Comparison of ENCODE assay signal across 1 cellular context in the genomic region with DNA sequence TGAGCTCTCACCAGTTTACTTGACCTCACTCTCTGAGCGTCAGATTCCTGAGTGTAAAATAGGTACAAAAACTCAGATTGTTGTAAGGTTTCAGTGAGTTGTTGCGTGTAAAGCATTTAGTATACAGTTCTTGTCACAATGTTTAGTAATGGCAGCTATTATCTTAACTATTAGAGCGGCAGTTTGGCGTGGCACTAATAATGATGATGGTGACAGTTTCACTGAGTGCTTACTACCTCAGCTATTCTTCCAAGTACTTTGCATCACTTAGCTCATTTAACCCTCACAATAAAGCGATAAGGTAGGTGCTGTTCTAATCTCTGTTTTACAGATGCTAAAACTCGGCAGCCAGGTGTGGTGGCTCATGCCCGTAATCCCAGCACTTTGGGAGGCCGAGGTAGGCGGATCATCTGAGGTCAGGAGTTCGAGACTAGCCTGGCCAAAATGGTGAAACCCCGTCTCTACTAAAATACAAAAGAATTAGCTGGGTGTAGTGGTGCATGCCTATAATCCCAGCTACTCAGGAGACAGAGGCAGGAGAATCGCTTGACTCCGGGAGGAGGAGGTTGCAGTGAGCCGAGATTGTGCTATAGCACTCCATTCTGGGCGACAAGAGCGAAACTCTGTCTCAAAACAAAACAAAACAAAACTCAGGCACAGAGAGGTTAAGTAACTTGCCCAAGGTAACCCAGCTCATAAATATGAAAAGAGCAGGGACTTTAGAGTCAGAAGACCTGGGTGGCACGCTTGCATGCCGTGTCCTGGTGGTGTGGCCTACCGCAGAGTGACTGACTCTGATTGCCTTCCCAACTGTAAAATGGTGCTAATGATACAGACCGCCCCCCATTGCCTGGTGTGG.
TF ChIP-seq lines count a peak whose summit lies in the region.

No MANE protein-coding gene starts in this region.

TF ChIP-seq in H1, 55 proteins besides CTCF, POLR2A, EP300 and RAD21:
- peak; percentile 56; the same call in 1 of the 2 replicates for TF ChIP-seq KDM1A (IDR thresholded peaks at IDR 0.05; ENCODE audit: borderline replicate concordance, low read length)
- TF ChIP-seq GABPA (IDR thresholded peaks at IDR 0.05; ENCODE audit: borderline replicate concordance, insufficient read depth, low read length) = no peak
